ENCODE assay signal across 31 cellular contexts in the genomic region with DNA sequence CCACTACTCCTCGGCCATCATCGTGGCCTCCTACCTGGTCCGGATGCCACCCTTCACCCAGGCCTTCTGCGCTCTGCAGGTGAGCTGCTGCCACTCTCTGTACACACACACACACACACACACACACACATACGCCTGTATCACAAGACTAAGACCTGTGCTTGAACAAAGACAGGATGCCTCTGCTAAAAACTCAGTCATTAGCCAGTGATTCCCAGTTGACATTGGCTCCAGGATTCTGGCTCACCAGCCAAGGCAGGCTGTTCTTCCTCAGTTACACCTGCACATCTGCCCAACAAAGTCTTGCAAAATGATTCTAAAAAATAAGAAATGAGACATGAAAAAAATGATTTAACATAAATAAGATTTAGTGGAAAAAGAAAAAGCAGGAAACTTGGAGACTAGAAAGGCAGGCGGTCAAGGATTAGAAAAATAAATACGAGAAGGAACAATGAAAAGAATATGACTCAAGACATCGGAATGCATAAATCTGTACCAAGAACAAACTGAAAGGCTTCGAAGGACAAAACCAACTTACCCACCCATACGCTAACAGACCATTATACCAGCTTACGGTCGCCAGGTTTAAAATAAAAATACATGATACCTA. TPM values are rescaled to one million over a fixed set of nuclear protein-coding genes. Genes with fewer than 3 reads are reported as not detected.
DNase-seq lines count a peak whose midpoint lies in the region; ATAC-seq and TF ChIP-seq lines count a peak whose summit lies in the region.
"Had no signal": no experiment of that assay in that cellular context is flagged by ENCODE, and none has a peak within 500 bp of the region (broad histone marks: within the 10 kb centered on the region; RNA-seq: fewer than 3 reads in every experiment).

No MANE protein-coding gene starts in this region.

- TF ChIP-seq CTCF in choroid plexus epithelial cell (conservative IDR thresholded peaks at IDR 0.05; ENCODE audit: low read depth, low read length) (no peak), left lung (IDR thresholded peaks at IDR 0.05) (no peak), thoracic aorta (IDR thresholded peaks at IDR 0.05) (no peak)

- H3K9me3 ChIP-seq in left lung = no peaks in the 10 kb centered on the region
- no peaks in the 10 kb centered on the region for H3K9me3 ChIP-seq in thoracic aorta
- H3K9me3 ChIP-seq: Caco-2, left ventricle myocardium inferior, upper lobe of left lung had no signal

- DNase-seq in LoVo (ENCODE audit: low spot score) = peak; percentile 41
- DNase-seq in choroid plexus epithelial cell (ENCODE audit: low read depth) = peak; percentile 46
- DNase-seq in left lung = no peak
- no peak for DNase-seq in thoracic aorta (ENCODE audit: low spot score)
- DNase-seq in amygdala (lab: John Stamatoyannopoulos, UW) = no peak
- no peak for DNase-seq in GM03348 (ENCODE audit: low spot score)
- DNase-seq: activated CD4-positive, alpha-beta T cell treated with anti-CD3 and anti-CD28 coated beads, Interleukin-2, amount 10 ng/mL, durations not matched to agents 7 days and 5 days; activated gamma-delta T cell; activated T-cell treated with anti-CD3 and anti-CD28 coated beads, Interleukin-2, amount 50 U/mL, for 24 hours; DMS79; effector CD8-positive, alpha-beta T cell; foreskin keratinocyte; GOT3; left ventricle myocardium inferior; naive thymus-derived CD4-positive, alpha-beta T cell; NCI-H1417 treated with DMSO at 0.1 percent for 48 hours; NCI-H2081; NCI-H2227 treated with DMSO at 0.1 percent for 48 hours; NCI-H526 treated with DMSO at 0.1 percent for 48 hours; right cardiac atrium; SIG-M5; stimulated activated CD4-positive, alpha-beta T cell treated with anti-CD3 and anti-CD28 coated beads, Interleukin-2, amount 100 ng/mL, for 48 hours; T1000; upper lobe of left lung had no signal

- H3K4me1 ChIP-seq in left lung (no peaks in the 10 kb centered on the region), thoracic aorta (ENCODE audit: control insufficient read depth in 1 of 2, low read depth in 2 of 2) (peaks cover 17 to 31% of the 10 kb centered on the region in 2 donors)
- H3K4me1 ChIP-seq: foreskin keratinocyte, left ventricle myocardium inferior, upper lobe of left lung had no signal

- ATAC-seq in left lung (peak; percentile 25), thoracic aorta (ENCODE audit: insufficient number of reproducible peaks, low FRiP score, low read depth) (no peak), GM19324 (IDR thresholded peaks at IDR 0.05; ENCODE audit: low FRiP score, unreplicated experiment) (no peak), GM18517 (IDR thresholded peaks at IDR 0.05; ENCODE audit: unreplicated experiment) (no peak)
- ATAC-seq: foreskin keratinocyte; naive thymus-derived CD4-positive, alpha-beta T cell; Panc1 had no signal

- no peak overlapping the region for H3K4me3 ChIP-seq in choroid plexus epithelial cell (ENCODE audit: low read depth, low read length)
- no peak overlapping the region for H3K4me3 ChIP-seq in left lung
- no peak overlapping the region for H3K4me3 ChIP-seq in thoracic aorta
- H3K4me3 ChIP-seq: left ventricle myocardium inferior, upper lobe of left lung had no signal

- H3K36me3 ChIP-seq in left lung (peaks cover 0 to 35% of the 10 kb centered on the region in 2 donors), thoracic aorta (no peaks in the 10 kb centered on the region)
- H3K36me3 ChIP-seq: left ventricle myocardium inferior, upper lobe of left lung had no signal

- H3K27ac ChIP-seq in left lung = no peak overlapping the region
- H3K27ac ChIP-seq in thoracic aorta = peak overlapping the region; percentile 43 to 47
- H3K27ac ChIP-seq: C4-2B, foreskin keratinocyte, left ventricle myocardium inferior, upper lobe of left lung had no signal

- no peaks in the 10 kb centered on the region for H3K27me3 ChIP-seq in left lung
- no peaks in the 10 kb centered on the region for H3K27me3 ChIP-seq in thoracic aorta (replicated peaks; ENCODE audit: insufficient read depth)
- H3K27me3 ChIP-seq: upper lobe of left lung had no signal

- intact Hi-C loops in left lung (cut with DNase I) = no loop called here

RNA-seq across cellular contexts. Expression of gene LRRC18, which starts 7.4 kb away (rescaled TPM):
- total RNA-seq in left lung (1 to 10 TPM in 1 of 2 donors, under 1 TPM in 1; 0.50 to 1.2 TPM), thoracic aorta (not detected)
- total RNA-seq: activated CD4-positive, alpha-beta T cell treated with anti-CD3 and anti-CD28 coated beads, Interleukin-2, amount 10 ng/mL, durations not matched to agents 7 days and 5 days; Caco-2; epithelial cell of proximal tubule; foreskin keratinocyte; left ventricle myocardium inferior; naive thymus-derived CD4-positive, alpha-beta T cell; osteocyte; right cardiac atrium had no signal

Comparison
In these comparisons a context has a peak if more than half of its experiments do, and no peak if none do; other contexts are left out.
1. DNase-seq: peak in LoVo (single experiment) and choroid plexus epithelial cell (single experiment); none in left lung (0 of 2), thoracic aorta (single experiment), amygdala (0 of 56) and GM03348 (single experiment).
2. H3K27ac ChIP-seq: peak in thoracic aorta (2 of 2); none in left lung (0 of 2).